ENCODE assay signal across 13 cellular contexts in genomic region chr5:107704686-107705389, GRCh38. TPM values are rescaled to one million over a fixed set of nuclear protein-coding genes. Genes with fewer than 3 reads are reported as not detected.
DNase-seq lines count a peak whose midpoint lies in the region; ATAC-seq and TF ChIP-seq lines count a peak whose summit lies in the region.
"Had no signal": no experiment of that assay in that cellular context is flagged by ENCODE, and none has a peak within 500 bp of the region (broad histone marks: within the 10 kb centered on the region; RNA-seq: fewer than 3 reads in every experiment).

No MANE protein-coding gene starts in this region.

- POLR2A ChIA-PET in naive thymus-derived CD8-positive, alpha-beta T cell (lab: Charles Lee) = no interaction called here

- in situ Hi-C loops in transverse colon (cut with MboI; ENCODE audit: low pct_ligation_motif_present in 1 of 4, low pct_unique_long_range_greater_than_20kb in 1 of 4, low sequenced_read_pairs in 3 of 4) = no loop called here

- H3K27ac Mint-ChIP-seq in nephron = no peak overlapping the region
- no peak overlapping the region for H3K27ac Mint-ChIP-seq in naive thymus-derived CD8-positive, alpha-beta T cell

- H3K27me3 ChIP-seq in dorsolateral prefrontal cortex (peaks cover 0 to 4% (median 0%) of the 10 kb centered on the region in 45 donors), transverse colon (no peaks in the 10 kb centered on the region)
- H3K27me3 ChIP-seq: thyroid gland had no signal

- DNase-seq in AG09309 (ENCODE audit: low read depth) (no peak), NCI-H2171 (lab: John Stamatoyannopoulos, UW) (peak; percentile 14), dorsolateral prefrontal cortex (no peak), transverse colon (no peak), HCEC 1CT (no peak)
- no peak for DNase-seq in naive thymus-derived CD8-positive, alpha-beta T cell
- DNase-seq: activated CD8-positive, alpha-beta memory T cell treated with anti-CD3 and anti-CD28 coated beads for 24 hours; activated gamma-delta T cell treated with Interleukin-2 at 50 U/mL for 16 hours; NCI-H1417 treated with DMSO at 0.1 percent for 48 hours; occipital lobe; thyroid gland had no signal

- 61 to 66% methylated on average over 9 to 12 of the region's 12 CpGs for WGBS in transverse colon (ENCODE audit: low coverage in 1 of 2), 2 donors

- no peaks in the 10 kb centered on the region for H3K36me3 ChIP-seq in transverse colon
- H3K36me3 ChIP-seq: thyroid gland had no signal

- H3K4me1 Mint-ChIP-seq in nephron = peaks cover 6% of the 10 kb centered on the region
- no peaks in the 10 kb centered on the region for H3K4me1 Mint-ChIP-seq in naive thymus-derived CD8-positive, alpha-beta T cell

- no peaks in the 10 kb centered on the region for H3K27me3 Mint-ChIP-seq in nephron (ENCODE audit: low read depth)
- peaks cover 4 to 16% (median 12%) of the 10 kb centered on the region in 5 donors for H3K27me3 Mint-ChIP-seq in naive thymus-derived CD8-positive, alpha-beta T cell

- H3K9me3 Mint-ChIP-seq in nephron = peaks cover 9% of the 10 kb centered on the region
- peaks cover 0 to 15% (median 5%) of the 10 kb centered on the region in 9 donors for H3K9me3 Mint-ChIP-seq in naive thymus-derived CD8-positive, alpha-beta T cell

- H3K36me3 Mint-ChIP-seq in nephron (ENCODE audit: low read depth) = no peaks in the 10 kb centered on the region
- peaks cover 0 to 6% (median 0%) of the 10 kb centered on the region in 3 donors for H3K36me3 Mint-ChIP-seq in naive thymus-derived CD8-positive, alpha-beta T cell

- no peaks in the 10 kb centered on the region for H3K9me3 ChIP-seq in transverse colon
- H3K9me3 ChIP-seq: thyroid gland had no signal

- peak overlapping the region; percentile 70 to 78 (median 73) for H3K4me3 Mint-ChIP-seq in nephron
- no peak overlapping the region for H3K4me3 Mint-ChIP-seq in naive thymus-derived CD8-positive, alpha-beta T cell

- TF ChIP-seq EP300 in transverse colon (IDR thresholded peaks at IDR 0.05; ENCODE audit: low read depth) = no peak

- TF ChIP-seq CTCF in AG09309 (IDR thresholded peaks at IDR 0.05; ENCODE audit: control insufficient read depth, insufficient read depth, low read depth, low read length, missing control alignments) (no peak), dorsolateral prefrontal cortex (IDR thresholded peaks at IDR 0.05 in 54 of 56, conservative IDR thresholded peaks at IDR 0.05 in 2 of 56; ENCODE audit: low read depth in 1 of 56, partially characterized antibody in 56 of 56) (no peak), nephron (IDR thresholded peaks at IDR 0.05; ENCODE audit: unreplicated experiment in 3 of 3) (no peak), transverse colon (IDR thresholded peaks at IDR 0.05) (no peak)

- H3K4me1 ChIP-seq in transverse colon = no peaks in the 10 kb centered on the region
- H3K4me1 ChIP-seq: thyroid gland had no signal

- H3K27ac ChIP-seq in dorsolateral prefrontal cortex = no peak overlapping the region
- no peak overlapping the region for H3K27ac ChIP-seq in transverse colon
- H3K27ac ChIP-seq: thyroid gland had no signal

- ATAC-seq in GM21576 (IDR thresholded peaks at IDR 0.05; ENCODE audit: unreplicated experiment) = no peak
- ATAC-seq in naive thymus-derived CD8-positive, alpha-beta T cell = no peak

- intact Hi-C loops in dorsolateral prefrontal cortex (cut with DNase I) = no loop called here
- intact Hi-C loops in transverse colon (cut with DNase I; ENCODE audit: low total_unique reads) = no loop called here

- H3K4me3 ChIP-seq in AG09309 (ENCODE audit: control insufficient read depth, low read depth, low read length) = peak overlapping the region; percentile 37
- H3K4me3 ChIP-seq in dorsolateral prefrontal cortex = peak overlapping the region in 47 of 59 donors; percentile 6 to 56 (median 29)
- H3K4me3 ChIP-seq in transverse colon = no peak overlapping the region
- H3K4me3 ChIP-seq: thyroid gland had no signal

- no peak for TF ChIP-seq POLR2A in transverse colon (IDR thresholded peaks at IDR 0.05)

RNA-seq across cellular contexts. Expression of gene EFNA5, which starts 34.1 kb away (rescaled TPM):
- total RNA-seq in dorsolateral prefrontal cortex (10 to 100 TPM; 29.9 to 90.2 (median 56.1) TPM), transverse colon (10 to 100 TPM in 2 of 4 donors, 1 to 10 TPM in 2; 1.5 to 18.2 (median 12.1) TPM)
- not detected for total RNA-seq in naive thymus-derived CD8-positive, alpha-beta T cell
- polyA plus RNA-seq in naive thymus-derived CD8-positive, alpha-beta T cell = under 1 TPM in 1 of 3 donors, not detected in 2; 0.03 TPM

Comparison
In these comparisons a context has a peak if more than half of its experiments do, and no peak if none do; other contexts are left out.
1. H3K4me3 ChIP-seq: peak in AG09309 (single experiment) and dorsolateral prefrontal cortex (47 of 59); none in transverse colon (0 of 4).
2. H3K4me3 Mint-ChIP-seq: peak in nephron (3 of 3); none in naive thymus-derived CD8-positive, alpha-beta T cell (0 of 10).